1 cellular context compared by ENCODE assay signal in genomic region chr9:133682961-133683493, GRCh38.
TF ChIP-seq lines count a peak whose summit lies in the region.

No MANE protein-coding gene starts in this region.

TF ChIP-seq in IMR-90, 13 proteins besides CTCF, POLR2A, EP300 and RAD21 (continued from another document):
- TF ChIP-seq RCOR1 (IDR thresholded peaks at IDR 0.05; ENCODE audit: insufficient replicate concordance, low read length) (no peak), MAFK (IDR thresholded peaks at IDR 0.05; ENCODE audit: low read depth, low read length) (no peak)
TF ChIP-seq in IMR-90: peak in this region for 0.
